6 cellular contexts compared by ENCODE assay signal in the genomic region with DNA sequence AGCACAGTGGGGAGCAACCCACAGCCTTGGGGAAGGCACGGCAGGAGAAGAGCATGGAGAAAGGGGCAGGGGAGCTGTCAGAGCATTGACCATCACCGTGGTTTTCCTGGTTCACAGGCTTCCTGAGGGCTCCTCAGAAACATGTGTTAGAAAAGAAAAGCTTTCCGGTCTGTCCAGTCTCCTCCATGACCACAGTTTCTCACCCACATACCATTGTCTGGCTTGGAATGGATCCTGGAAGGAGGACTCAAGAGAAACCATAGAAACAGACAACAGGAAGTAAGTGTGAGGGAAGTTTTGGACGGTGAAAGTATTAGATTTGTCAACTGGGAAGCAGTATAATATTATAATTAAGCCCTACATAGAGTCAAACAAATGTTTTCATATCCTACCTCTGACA. TPM values are rescaled to one million over a fixed set of nuclear protein-coding genes. Genes with fewer than 3 reads are reported as not detected.
"Had no signal": no experiment of that assay in that cellular context is flagged by ENCODE, and none has a peak within 500 bp of the region (broad histone marks: within the 10 kb centered on the region; RNA-seq: fewer than 3 reads in every experiment).

No MANE protein-coding gene starts in this region.

RNA-seq across cellular contexts. Expression of a gene that starts 16.3 kb away (rescaled TPM):
- total RNA-seq: activated CD8-positive, alpha-beta T cell treated with anti-CD3 and anti-CD28 coated beads, Interleukin-2, amount 10 ng/mL, durations not matched to agents 7 days and 5 days; activated naive CD8-positive, alpha-beta T cell treated with anti-CD3 and anti-CD28 coated beads, Interleukin-2, amount 10 ng/mL, durations not matched to agents 7 days and 5 days; T-helper 1 cell treated with Interleukin-12 subunit alpha and Interleukin-12 subunit beta and Interleukin-4 antibody, amounts not matched to agents 30 ng/mL and 1 ng/mL, for 36 hours; T-helper 17 cell; WTC11 had no signal
- polyA plus RNA-seq: cardiac muscle cell had no signal
